ENCODE assay signal across 11 cellular contexts in genomic region chr11:43021466-43021865, GRCh38.
DNase-seq lines count a peak whose midpoint lies in the region; ATAC-seq, FAIRE-seq and TF ChIP-seq lines count a peak whose summit lies in the region.
"Had no signal": no experiment of that assay in that cellular context is flagged by ENCODE, and none has a peak within 500 bp of the region (broad histone marks: within the 10 kb centered on the region; RNA-seq: fewer than 3 reads in every experiment).

No MANE protein-coding gene starts in this region.

- no peaks in the 10 kb centered on the region for H3K4me1 ChIP-seq in prostate gland (replicated peaks)

- H3K27me3 ChIP-seq in GM06990 (replicated peaks; ENCODE audit: control insufficient read depth, insufficient read depth, low read length) (no peaks in the 10 kb centered on the region), kidney epithelial cell (ENCODE audit: control insufficient read depth, insufficient read depth, low read length) (no peaks in the 10 kb centered on the region), prostate gland (replicated peaks; ENCODE audit: insufficient read depth) (no peaks in the 10 kb centered on the region)

- H3K9me3 ChIP-seq in prostate gland, result no peaks in the 10 kb centered on the region

- intact Hi-C loops in prostate gland (cut with DNase I), result no loop called here

- H3K4me3 ChIP-seq in GM06990 (replicated peaks; ENCODE audit: low read depth, low read length) (no peak overlapping the region), kidney epithelial cell (ENCODE audit: low read depth, low read length) (no peak overlapping the region), prostate gland (no peak overlapping the region)

- TF ChIP-seq CTCF in GM06990 (IDR thresholded peaks at IDR 0.05; ENCODE audit: insufficient read depth, low read length, poor library complexity, severe bottlenecking) (peak; percentile 65), kidney epithelial cell (IDR thresholded peaks at IDR 0.05; ENCODE audit: insufficient read depth, low read length, poor library complexity, severe bottlenecking) (peak; percentile 26), prostate gland (IDR thresholded peaks at IDR 0.05) (peak in 1 of 4 experiments; percentile 21)

- no peak for DNase-seq in GM06990 (ENCODE audit: extremely low read depth, insufficient read length)
- peak; percentile 63 for DNase-seq in NCI-H2029 treated with DMSO at 0.1 percent for 48 hours (lab: John Stamatoyannopoulos, UW)
- DNase-seq in kidney epithelial cell (ENCODE audit: low read depth), result no peak
- no peak for DNase-seq in prostate gland (ENCODE audit: low spot score)
- DNase-seq in H54 (ENCODE audit: insufficient read length, low spot score), result no peak
- DNase-seq: activated CD4-positive, alpha-beta T cell treated with anti-CD3 and anti-CD28 coated beads, Interleukin-2, amount 50 U/mL, for 48 hours; cortex of kidney had no signal

- no peak for TF ChIP-seq POLR2A in prostate gland (IDR thresholded peaks at IDR 0.05)
- no peak for TF ChIP-seq POLR2A in H54 (IDR thresholded peaks at IDR 0.05; ENCODE audit: low read depth, low read length)

- no peaks in the 10 kb centered on the region for H3K36me3 ChIP-seq in GM06990 (ENCODE audit: control insufficient read depth, insufficient read depth, low read length)
- no peaks in the 10 kb centered on the region for H3K36me3 ChIP-seq in kidney epithelial cell (ENCODE audit: control insufficient read depth, insufficient read depth, low read length)
- H3K36me3 ChIP-seq in prostate gland, result no peaks in the 10 kb centered on the region

- ATAC-seq in GM21717 (IDR thresholded peaks at IDR 0.05; ENCODE audit: unreplicated experiment) (peak; percentile 63), HG03469 (IDR thresholded peaks at IDR 0.05; ENCODE audit: unreplicated experiment) (no peak), HG02981 (IDR thresholded peaks at IDR 0.05; ENCODE audit: unreplicated experiment) (no peak)

- H3K27ac ChIP-seq in prostate gland, result no peak overlapping the region

- no peak for FAIRE-seq in H54 (lab: Jason Lieb, UNC)
- FAIRE-seq: keratinocyte had no signal
